ENCODE assay signal across 24 cellular contexts in genomic region chr13:98798849-98799645, GRCh38. TPM values are rescaled to one million over a fixed set of nuclear protein-coding genes. Genes with fewer than 3 reads are reported as not detected.
DNase-seq lines count a peak whose midpoint lies in the region; ATAC-seq, FAIRE-seq and TF ChIP-seq lines count a peak whose summit lies in the region.
"Had no signal": no experiment of that assay in that cellular context is flagged by ENCODE, and none has a peak within 500 bp of the region (broad histone marks: within the 10 kb centered on the region; RNA-seq: fewer than 3 reads in every experiment).

No MANE protein-coding gene starts in this region.

- H3K27me3 ChIP-seq in hepatocyte = no peaks in the 10 kb centered on the region
- H3K27me3 ChIP-seq in smooth muscle cell (ENCODE audit: low read depth) = no peaks in the 10 kb centered on the region
- no peaks in the 10 kb centered on the region for H3K27me3 ChIP-seq in H9 (ENCODE audit: insufficient read depth, low read length)
- H3K27me3 ChIP-seq: heart right ventricle, thyroid gland had no signal

- H3K9me3 Mint-ChIP-seq in activated naive CD8-positive, alpha-beta T cell treated with anti-CD3 and anti-CD28 coated beads, Interleukin-2, amount 50 U/mL, for 24 hours = no peaks in the 10 kb centered on the region
- H3K9me3 Mint-ChIP-seq in H9 = no peaks in the 10 kb centered on the region
- H3K9me3 Mint-ChIP-seq: activated naive CD4-positive, alpha-beta T cell treated with anti-CD3 and anti-CD28 coated beads, Interleukin-2, amount 50 U/mL, for 72 hours; CD4-positive, alpha-beta T cell; natural killer cell treated with Interleukin-12 subunit alpha and Interleukin-12 subunit beta and Interleukin-15 and Interleukin-18, amount 100 ng/mL, for 72 hours; stimulated activated effector memory CD8-positive, alpha-beta T cell treated with anti-CD3 and anti-CD28 coated beads, Interleukin-12 subunit alpha, Interleukin-12 subunit beta, amount 100 ng/mL, for 72 hours had no signal

- no peak overlapping the region for H4K5ac ChIP-seq in H9 (ENCODE audit: insufficient read length, low read depth, low read length)

- peaks cover 43% of the 10 kb centered on the region for H3K36me3 Mint-ChIP-seq in activated naive CD8-positive, alpha-beta T cell treated with anti-CD3 and anti-CD28 coated beads, Interleukin-2, amount 50 U/mL, for 24 hours (ENCODE audit: low read depth)
- peaks cover 0 to 5% (median 5%) of the 10 kb centered on the region in 3 experiments; a peak in 4 of 7 replicates for H3K36me3 Mint-ChIP-seq in H9 (ENCODE audit: insufficient read depth in 1 of 3, low read depth in 3 of 3)

- H3K4me1 ChIP-seq in hepatocyte (ENCODE audit: insufficient read depth) = peaks cover 14% of the 10 kb centered on the region
- H3K4me1 ChIP-seq in smooth muscle cell (ENCODE audit: low read depth) = no peaks in the 10 kb centered on the region
- H3K4me1 ChIP-seq in H9 (ENCODE audit: insufficient read depth, low read length) = no peaks in the 10 kb centered on the region

- H3K9me2 ChIP-seq in hepatocyte (replicated peaks; ENCODE audit: insufficient read depth) = no peaks in the 10 kb centered on the region

- no peak overlapping the region for H3K27ac Mint-ChIP-seq in activated naive CD8-positive, alpha-beta T cell treated with anti-CD3 and anti-CD28 coated beads, Interleukin-2, amount 50 U/mL, for 24 hours
- no peak overlapping the region for H3K27ac Mint-ChIP-seq in H9
- H3K27ac Mint-ChIP-seq: activated CD8-positive, alpha-beta T cell treated with anti-CD3 and anti-CD28 coated beads, Interleukin-2, amount 10 ng/mL, durations not matched to agents 7 days and 5 days; CD4-positive, alpha-beta T cell; natural killer cell treated with Interleukin-12 subunit alpha and Interleukin-12 subunit beta and Interleukin-15 and Interleukin-18, amount 100 ng/mL, for 72 hours; stimulated activated effector memory CD8-positive, alpha-beta T cell treated with anti-CD3 and anti-CD28 coated beads, Interleukin-12 subunit alpha, Interleukin-12 subunit beta, amount 100 ng/mL, for 72 hours; T-helper 1 cell treated with Interleukin-12 subunit alpha and Interleukin-12 subunit beta and Interleukin-4 antibody, amounts not matched to agents 30 μg/mL and 1 μg/mL, for 36 hours had no signal

- no peaks in the 10 kb centered on the region for H3K23me2 ChIP-seq in H9 (ENCODE audit: insufficient read length, low read depth, low read length, poor library complexity, severe bottlenecking)

- no peak overlapping the region for H3K4me3 Mint-ChIP-seq in activated naive CD8-positive, alpha-beta T cell treated with anti-CD3 and anti-CD28 coated beads, Interleukin-2, amount 50 U/mL, for 24 hours
- H3K4me3 Mint-ChIP-seq in H9 = no peak overlapping the region
- H3K4me3 Mint-ChIP-seq: activated CD8-positive, alpha-beta T cell treated with anti-CD3 and anti-CD28 coated beads, Interleukin-2, amount 10 ng/mL, durations not matched to agents 7 days and 5 days; CD4-positive, alpha-beta T cell; natural killer cell treated with Interleukin-12 subunit alpha and Interleukin-12 subunit beta and Interleukin-15 and Interleukin-18, amount 100 ng/mL, for 72 hours; stimulated activated effector memory CD8-positive, alpha-beta T cell treated with anti-CD3 and anti-CD28 coated beads, Interleukin-12 subunit alpha, Interleukin-12 subunit beta, amount 100 ng/mL, for 72 hours; T-helper 1 cell treated with Interleukin-12 subunit alpha and Interleukin-12 subunit beta and Interleukin-4 antibody, amounts not matched to agents 30 μg/mL and 1 μg/mL, for 36 hours had no signal

- H3K4me1 Mint-ChIP-seq in activated naive CD8-positive, alpha-beta T cell treated with anti-CD3 and anti-CD28 coated beads, Interleukin-2, amount 50 U/mL, for 24 hours = no peaks in the 10 kb centered on the region
- peaks cover 6 to 11% of the 10 kb centered on the region in 2 experiments; a peak in 3 of 4 replicates for H3K4me1 Mint-ChIP-seq in H9

- no peaks in the 10 kb centered on the region for H3K27me3 Mint-ChIP-seq in activated naive CD8-positive, alpha-beta T cell treated with anti-CD3 and anti-CD28 coated beads, Interleukin-2, amount 50 U/mL, for 24 hours
- no peaks in the 10 kb centered on the region; the same call in 1 of the 2 replicates for H3K27me3 Mint-ChIP-seq in H9 (ENCODE audit: low read depth)
- H3K27me3 Mint-ChIP-seq: CD4-positive, alpha-beta T cell; natural killer cell treated with Interleukin-12 subunit alpha and Interleukin-12 subunit beta and Interleukin-15 and Interleukin-18, amount 100 ng/mL, for 72 hours had no signal

- DNase-seq in GM19239 (ENCODE audit: insufficient read length, low spot score) (no peak), amniotic epithelial cell (ENCODE audit: low read depth) (peak; percentile 69), hepatocyte (ENCODE audit: low spot score) (no peak), smooth muscle cell (lab: John Stamatoyannopoulos, UW; ENCODE audit: unreplicated experiment) (no peak), H9 (no peak), NCI-H345 (lab: John Stamatoyannopoulos, UW) (no peak)
- DNase-seq in activated naive CD8-positive, alpha-beta T cell treated with anti-CD3 and anti-CD28 coated beads, Interleukin-2, amount 50 U/mL, for 24 hours = no peak
- DNase-seq: activated CD8-positive, alpha-beta T cell treated with anti-CD3 and anti-CD28 coated beads, Interleukin-2, amount 10 ng/mL, durations not matched to agents 7 days and 5 days; activated T-cell treated with anti-CD3 and anti-CD28 coated beads, Interleukin-2, amount 50 U/mL, for 48 hours; CD4-positive, alpha-beta T cell; GOT3; heart right ventricle; NCI-H2029; Right ventricle myocardium superior; thyroid gland; WERI-Rb-1 had no signal

- H4K8ac ChIP-seq in H9 (replicated peaks; ENCODE audit: insufficient read length, low read depth, low read length) = no peak overlapping the region

- H2BK5ac ChIP-seq in H9 (ENCODE audit: insufficient read length, low read length) = no peak overlapping the region

- 77% methylated on average over 5 of the region's 5 CpGs for WGBS in hepatocyte (ENCODE audit: low lambda C conversion rate, missing lambda C conversion rate)
- 63% methylated on average over 5 of the region's 5 CpGs for WGBS in smooth muscle cell (ENCODE audit: low lambda C conversion rate)
- WGBS in H9 (ENCODE audit: extremely low coverage, insufficient read length, low lambda C conversion rate) = no CpG with 5 or more reads among the region's 5 CpGs

- H3K4me3 ChIP-seq in hepatocyte = no peak overlapping the region
- H3K4me3 ChIP-seq in smooth muscle cell = no peak overlapping the region
- H3K4me3 ChIP-seq: heart right ventricle, thyroid gland had no signal

- H4K91ac ChIP-seq in H9 (ENCODE audit: insufficient read length, low read depth, low read length) = no peak overlapping the region

- FAIRE-seq in GM19239 (lab: Jason Lieb, UNC) = peak; percentile 18

- H3K23ac ChIP-seq in H9 (ENCODE audit: insufficient read length, low read depth, low read length) = no peak overlapping the region

- H3K14ac ChIP-seq in H9 (ENCODE audit: insufficient read depth, low read length) = no peak overlapping the region

- no peak overlapping the region for H2BK20ac ChIP-seq in H9 (ENCODE audit: low read depth, low read length, poor library complexity, severe bottlenecking)

- H2BK15ac ChIP-seq in H9 (ENCODE audit: low read depth, low read length) = no peak overlapping the region

- H2BK120ac ChIP-seq in H9 (ENCODE audit: low read depth, low read length, poor library complexity, severe bottlenecking) = no peak overlapping the region

- H3K79me2 ChIP-seq in hepatocyte = no peaks in the 10 kb centered on the region
- no peaks in the 10 kb centered on the region for H3K79me2 ChIP-seq in smooth muscle cell (ENCODE audit: low read depth)
- no peaks in the 10 kb centered on the region for H3K79me2 ChIP-seq in H9 (ENCODE audit: insufficient read depth, low read length)

- no peaks in the 10 kb centered on the region for H3K79me1 ChIP-seq in H9 (ENCODE audit: insufficient read depth, low read depth, low read length, poor library complexity, severe bottlenecking)

- H3K9me3 ChIP-seq in hepatocyte (ENCODE audit: low read depth) (no peaks in the 10 kb centered on the region), smooth muscle cell (replicated peaks; ENCODE audit: low read depth) (no peaks in the 10 kb centered on the region), H9 (ENCODE audit: control insufficient read depth, low read depth, low read length) (no peaks in the 10 kb centered on the region)
- H3K9me3 ChIP-seq: heart right ventricle, thyroid gland had no signal

- no peak overlapping the region for H3K4ac ChIP-seq in H9 (ENCODE audit: low read depth, low read length)

- H2BK12ac ChIP-seq in H9 (ENCODE audit: insufficient read length, low read depth, low read length) = no peak overlapping the region

- H3K4me2 ChIP-seq in hepatocyte (no peak overlapping the region), smooth muscle cell (peak overlapping the region; percentile 46), H9 (ENCODE audit: insufficient read depth, insufficient read length, low read length) (no peak overlapping the region)

- peak overlapping the region; percentile 15 for H3K27ac ChIP-seq in hepatocyte
- H3K27ac ChIP-seq in smooth muscle cell (ENCODE audit: low read depth) = peak overlapping the region; percentile 87
- H3K27ac ChIP-seq in H9 (ENCODE audit: insufficient read length, low read depth, low read length) = no peak overlapping the region
- H3K27ac ChIP-seq: heart right ventricle, HL-60 had no signal

- no peak overlapping the region for H3T11ph ChIP-seq in H9 (ENCODE audit: low read length)

- no peak overlapping the region for H3K18ac ChIP-seq in H9 (ENCODE audit: insufficient read length, low read depth, low read length)

- H4K20me1 ChIP-seq in hepatocyte (ENCODE audit: insufficient read depth, poor library complexity, severe bottlenecking) = no peaks in the 10 kb centered on the region
- H4K20me1 ChIP-seq in smooth muscle cell (ENCODE audit: low read depth) = no peaks in the 10 kb centered on the region
- no peaks in the 10 kb centered on the region for H4K20me1 ChIP-seq in H9 (ENCODE audit: control insufficient read depth, insufficient read depth, insufficient read length)

- H3K56ac ChIP-seq in H9 (ENCODE audit: insufficient read length, low read depth, low read length) = no peak overlapping the region

- H2AK5ac ChIP-seq in H9 (ENCODE audit: insufficient read length, low read length) = no peak overlapping the region

- no peak for ATAC-seq in activated naive CD8-positive, alpha-beta T cell treated with anti-CD3 and anti-CD28 coated beads, Interleukin-2, amount 50 U/mL, for 24 hours
- ATAC-seq in HG03280 (IDR thresholded peaks at IDR 0.05; ENCODE audit: unreplicated experiment) = no peak
- ATAC-seq: activated CD8-positive, alpha-beta T cell treated with anti-CD3 and anti-CD28 coated beads, Interleukin-2, amount 10 ng/mL, durations not matched to agents 7 days and 5 days; activated naive CD4-positive, alpha-beta T cell treated with anti-CD3 and anti-CD28 coated beads, Interleukin-2, amount 50 U/mL, for 72 hours; heart right ventricle; natural killer cell treated with Interleukin-12 subunit alpha and Interleukin-12 subunit beta and Interleukin-15 and Interleukin-18, amount 100 ng/mL, for 72 hours; stimulated activated effector memory CD8-positive, alpha-beta T cell treated with anti-CD3 and anti-CD28 coated beads, Interleukin-12 subunit alpha, Interleukin-12 subunit beta, amount 100 ng/mL, for 72 hours had no signal

- no peak for TF ChIP-seq CTCF in hepatocyte (IDR thresholded peaks at IDR 0.05; ENCODE audit: poor library complexity)
- no peak for TF ChIP-seq CTCF in smooth muscle cell (IDR thresholded peaks at IDR 0.05; ENCODE audit: borderline replicate concordance, insufficient read depth, poor library complexity, severe bottlenecking)
- no peak for TF ChIP-seq CTCF in H9 (conservative IDR thresholded peaks at IDR 0.05)

- H3K36me3 ChIP-seq in hepatocyte (replicated peaks; ENCODE audit: insufficient read depth, low read depth) = no peaks in the 10 kb centered on the region
- H3K36me3 ChIP-seq in smooth muscle cell (ENCODE audit: low read depth) = no peaks in the 10 kb centered on the region

- H2AFZ ChIP-seq in hepatocyte = no peak overlapping the region
- no peak overlapping the region for H2AFZ ChIP-seq in smooth muscle cell (ENCODE audit: low read depth)
- no peak overlapping the region for H2AFZ ChIP-seq in H9 (ENCODE audit: low read length)

- H3F3A ChIP-seq in smooth muscle cell (ENCODE audit: low read depth) = no peaks in the 10 kb centered on the region

- no peak overlapping the region for H3K9ac ChIP-seq in smooth muscle cell (ENCODE audit: low read depth)
- no peak overlapping the region for H3K9ac ChIP-seq in H9 (ENCODE audit: extremely low read depth, insufficient read length, low read length)

RNA-seq across cellular contexts. Expression of gene SLC15A1, which starts 46.6 kb away (rescaled TPM):
- total RNA-seq in hepatocyte = 14.2 and 18.7 TPM in 2 replicates
- polyA plus RNA-seq in hepatocyte = 7.5 and 10.0 TPM in 2 replicates
- 0.31 and 0.72 TPM in 2 replicates for total RNA-seq in smooth muscle cell
- polyA plus RNA-seq in smooth muscle cell = 0.13 and 0.56 TPM in 2 replicates
- 1.9 and 2.0 TPM in 2 replicates for total RNA-seq in H9 (2021)
- total RNA-seq: activated CD8-positive, alpha-beta T cell treated with anti-CD3 and anti-CD28 coated beads, Interleukin-2, amount 10 ng/mL, durations not matched to agents 7 days and 5 days; activated naive CD4-positive, alpha-beta T cell treated with anti-CD3 and anti-CD28 coated beads, Interleukin-2, amount 50 U/mL, for 72 hours; bronchial epithelial cell; CD4-positive, alpha-beta T cell; heart right ventricle; natural killer cell treated with Interleukin-12 subunit alpha and Interleukin-12 subunit beta and Interleukin-15 and Interleukin-18, amount 100 ng/mL, for 72 hours; NCI-H460; Right ventricle myocardium superior had no signal
